Comparison of ENCODE assay signal across 12 cellular contexts in the genomic region with DNA sequence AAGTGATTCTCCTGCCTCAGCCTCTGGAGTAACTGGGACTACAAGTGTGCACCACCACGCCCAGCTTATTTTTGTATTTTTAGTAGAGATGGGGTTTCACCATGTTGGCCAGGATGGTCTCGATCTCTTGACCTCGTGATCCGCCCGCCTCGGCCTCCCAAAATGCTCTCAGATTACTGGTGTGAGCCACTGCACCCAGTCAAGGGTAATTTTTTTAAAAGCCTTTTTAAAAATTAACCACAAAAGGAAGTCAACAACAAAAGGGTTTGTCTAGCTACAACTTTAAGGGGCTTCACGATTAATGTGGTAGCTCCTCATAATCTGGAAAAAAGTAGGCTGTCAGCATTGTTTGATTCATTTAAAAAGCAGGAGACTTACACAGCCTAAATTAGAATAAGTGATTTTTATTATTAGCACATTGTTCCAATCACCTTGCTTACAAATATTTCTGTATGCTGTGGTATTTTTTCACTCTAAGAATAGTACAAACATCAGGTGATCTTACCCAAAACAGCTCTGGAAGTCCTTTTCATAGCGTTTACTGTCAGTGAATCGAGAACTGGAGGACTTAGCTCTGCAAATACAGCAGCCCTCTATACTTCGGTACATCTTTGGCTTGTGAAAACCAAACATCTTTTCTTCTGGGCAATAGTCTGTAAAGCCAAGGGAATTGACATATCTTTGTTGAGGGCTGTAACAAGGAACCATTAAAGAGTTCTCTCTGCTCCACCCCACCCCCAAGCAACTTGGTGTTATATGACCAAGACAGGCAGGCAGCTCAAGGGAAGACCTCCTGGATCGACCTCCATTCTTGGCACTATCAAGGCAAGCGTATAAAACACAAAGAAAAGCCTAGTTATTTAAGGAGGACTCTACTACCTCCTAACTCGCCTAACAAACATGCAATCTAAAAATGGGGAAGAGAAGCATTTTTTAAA. TPM values are rescaled to one million over a fixed set of nuclear protein-coding genes. Genes with fewer than 3 reads are reported as not detected.
DNase-seq lines count a peak whose midpoint lies in the region; ATAC-seq and TF ChIP-seq lines count a peak whose summit lies in the region.
"Had no signal": no experiment of that assay in that cellular context is flagged by ENCODE, and none has a peak within 500 bp of the region (broad histone marks: within the 10 kb centered on the region; RNA-seq: fewer than 3 reads in every experiment).

No MANE protein-coding gene starts in this region.

- H3K18ac ChIP-seq in neuronal stem cell (ENCODE audit: low read length): no peak overlapping the region

- H2AFZ ChIP-seq in neuronal stem cell (ENCODE audit: low read length): no peak overlapping the region

- H3K4me3 Mint-ChIP-seq in endodermal cell: no peak overlapping the region

- no peak overlapping the region for H4K91ac ChIP-seq in neuronal stem cell (ENCODE audit: low read depth, low read length, poor library complexity)

- no peak overlapping the region for H3K4ac ChIP-seq in neuronal stem cell (ENCODE audit: low read length)

- no peak overlapping the region for H3K23ac ChIP-seq in neuronal stem cell (ENCODE audit: low read depth, low read length, poor library complexity)

- H3K36me3 ChIP-seq in endodermal cell (ENCODE audit: control insufficient read depth, insufficient read depth, low read length) (peaks cover 83% of the 10 kb centered on the region), neuronal stem cell (replicated peaks in 1 of 2; ENCODE audit: control insufficient read depth in 2 of 2, insufficient read depth in 2 of 2, low read length in 2 of 2) (peaks cover 21 to 96% of the 10 kb centered on the region in 2 donors)

- H3K27ac Mint-ChIP-seq in endodermal cell: peak overlapping the region; percentile 77

- H2BK120ac ChIP-seq in neuronal stem cell (ENCODE audit: low read depth, low read length): no peak overlapping the region

- H3K9ac ChIP-seq in endodermal cell (ENCODE audit: extremely low read depth, low read length, poor library complexity, severe bottlenecking) (no peak overlapping the region), neuronal stem cell (ENCODE audit: low read depth, low read length, poor library complexity) (no peak overlapping the region)

- no peak overlapping the region for H2AK5ac ChIP-seq in neuronal stem cell (ENCODE audit: low read depth, low read length)

- H3K4me2 ChIP-seq in neuronal stem cell (ENCODE audit: insufficient read depth, low read length, poor library complexity, severe bottlenecking): no peak overlapping the region

- no peak overlapping the region for H2BK5ac ChIP-seq in neuronal stem cell (ENCODE audit: low read length)

- WGBS in endodermal cell (ENCODE audit: insufficient coverage in 1 of 2, insufficient read length in 1 of 2), 2 experiments: 93 to 96% methylated on average over 9 to 13 of the region's 13 CpGs
- whole genome bisulfite sequencing in neuronal stem cell (ENCODE audit: extremely low coverage in 2 of 2, insufficient read length in 2 of 2, insufficient replicate concordance in 1 of 2), 2 donors: no CpG with 5 or more reads among the region's 13 CpGs

- H3K4me3 ChIP-seq in endodermal cell (ENCODE audit: low read length): no peak overlapping the region
- H3K4me3 ChIP-seq in neuronal stem cell (ENCODE audit: low read length in 2 of 2): no peak overlapping the region

- H3K27me3 ChIP-seq in endodermal cell (ENCODE audit: control insufficient read depth, insufficient read depth, low read length, poor library complexity, severe bottlenecking) (no peaks in the 10 kb centered on the region), neuronal stem cell (ENCODE audit: control insufficient read depth in 3 of 3, insufficient read depth in 3 of 3, low read depth in 1 of 3, low read length in 3 of 3) (no peaks in the 10 kb centered on the region)

- ATAC-seq in GM18502 (IDR thresholded peaks at IDR 0.05; ENCODE audit: poor library complexity, unreplicated experiment) (peak; percentile 66), GM19438 (IDR thresholded peaks at IDR 0.05; ENCODE audit: low read depth, unreplicated experiment) (peak; percentile 56), HG03196 (IDR thresholded peaks at IDR 0.05; ENCODE audit: unreplicated experiment) (peak; percentile 44)

- H3K27ac ChIP-seq in endodermal cell (ENCODE audit: low read depth, low read length) (no peak overlapping the region), neuronal stem cell (replicated peaks; ENCODE audit: low read length) (no peak overlapping the region)

- no peaks in the 10 kb centered on the region for H3K9me3 ChIP-seq in endodermal cell (ENCODE audit: control insufficient read depth, low read length)
- peaks cover 2 to 29% of the 10 kb centered on the region in 2 donors for H3K9me3 ChIP-seq in neuronal stem cell (replicated peaks in 1 of 2; ENCODE audit: control insufficient read depth in 2 of 2, insufficient read depth in 1 of 2, low read depth in 1 of 2, low read length in 2 of 2)

- H3K9me3 Mint-ChIP-seq in endodermal cell: no peaks in the 10 kb centered on the region

- peaks cover 92% of the 10 kb centered on the region for H3K36me3 Mint-ChIP-seq in endodermal cell (ENCODE audit: low read depth)

- H3K14ac ChIP-seq in neuronal stem cell (ENCODE audit: low read length): no peak overlapping the region

- H3K4me1 Mint-ChIP-seq in endodermal cell: peaks cover 32% of the 10 kb centered on the region

- no peak overlapping the region for H2BK15ac ChIP-seq in neuronal stem cell (ENCODE audit: low read length)

- no peak for TF ChIP-seq CTCF in endodermal cell (conservative IDR thresholded peaks at IDR 0.05)

- DNase-seq in endodermal cell: no peak
- DNase-seq in AG08396 (ENCODE audit: low spot score): no peak
- DNase-seq in NCI-H128 (lab: John Stamatoyannopoulos, UW; ENCODE audit: unreplicated experiment): no peak
- no peak for DNase-seq in HPDE6-E6E7 (ENCODE audit: extremely low spot score)
- DNase-seq in neuronal stem cell (ENCODE audit: low spot score): no peak
- DNase-seq: activated CD4-positive, alpha-beta T cell treated with anti-CD3 and anti-CD28 coated beads for 1 hour; anterior cingulate cortex; NCI-H2081 treated with DMSO at 0.1 percent for 48 hours; stimulated activated naive CD4-positive, alpha-beta T cell had no signal

- peaks cover 16% of the 10 kb centered on the region for H3K4me1 ChIP-seq in endodermal cell (ENCODE audit: control insufficient read depth, insufficient read depth, low read length)
- no peaks in the 10 kb centered on the region for H3K4me1 ChIP-seq in neuronal stem cell (ENCODE audit: control insufficient read depth in 2 of 2, insufficient read depth in 1 of 2, low read depth in 1 of 2, low read length in 2 of 2)

- no peaks in the 10 kb centered on the region for H3K27me3 Mint-ChIP-seq in endodermal cell (ENCODE audit: insufficient read depth)

- peaks cover 2% of the 10 kb centered on the region for H3K79me1 ChIP-seq in neuronal stem cell (ENCODE audit: low read depth, low read length)

- H4K8ac ChIP-seq in neuronal stem cell (ENCODE audit: low read depth, low read length): no peak overlapping the region

- H2BK12ac ChIP-seq in neuronal stem cell (ENCODE audit: low read length): no peak overlapping the region

RNA-seq across cellular contexts. Expression of a gene that starts 28.1 kb away (rescaled TPM):
- 100 to 1,000 TPM; 323 to 779 TPM for total RNA-seq in endodermal cell
- polyA plus RNA-seq in endodermal cell (2013, experiment 1 of 2): 193 TPM
- polyA plus RNA-seq in endodermal cell (2013, experiment 2 of 2): 173 TPM
- 288 TPM for polyA plus RNA-seq in neuronal stem cell (2013, experiment 1 of 2)
- polyA plus RNA-seq in neuronal stem cell (2013, experiment 2 of 2): 311 TPM
